In the genomic region with DNA sequence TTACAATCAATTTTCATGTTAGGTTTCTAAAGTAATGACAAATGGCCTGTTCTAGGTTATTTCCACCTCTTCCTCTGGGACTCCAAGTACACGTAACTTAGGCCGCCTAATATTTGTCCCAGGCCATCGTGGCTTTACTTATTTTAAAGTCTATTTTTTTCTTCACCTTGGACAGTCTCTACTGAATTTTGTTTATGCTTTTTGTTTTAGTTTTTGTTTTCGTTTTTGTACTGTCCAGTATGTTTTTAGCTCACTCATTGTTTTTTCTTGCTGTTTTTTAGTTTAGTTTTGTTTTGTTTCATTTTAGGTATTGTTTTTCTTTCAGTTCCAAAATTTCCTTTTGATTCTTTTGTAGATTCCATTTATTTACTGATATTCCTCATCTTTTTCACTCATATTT, we compare ENCODE assay signal across 25 cellular contexts.
DNase-seq lines count a peak whose midpoint lies in the region; ATAC-seq and TF ChIP-seq lines count a peak whose summit lies in the region.
"Had no signal": no experiment of that assay in that cellular context is flagged by ENCODE, and none has a peak within 500 bp of the region (broad histone marks: within the 10 kb centered on the region; RNA-seq: fewer than 3 reads in every experiment).

No MANE protein-coding gene starts in this region.

- ATAC-seq in GM18867 (IDR thresholded peaks at IDR 0.05; ENCODE audit: unreplicated experiment) (peak; percentile 48), HG02571 (IDR thresholded peaks at IDR 0.05; ENCODE audit: unreplicated experiment) (peak; percentile 43), GM21825 (IDR thresholded peaks at IDR 0.05; ENCODE audit: unreplicated experiment) (no peak)
- ATAC-seq: GM23338 had no signal

- intact Hi-C loops in vagina (cut with DNase I): no loop called here

- peak overlapping the region; percentile 33 for H2AFZ ChIP-seq in neural progenitor cell (replicated peaks)
- H2AFZ ChIP-seq: GM23338 had no signal

- H3K36me3 ChIP-seq in neural progenitor cell: no peaks in the 10 kb centered on the region
- no peaks in the 10 kb centered on the region for H3K36me3 ChIP-seq in vagina
- H3K36me3 ChIP-seq in Peyer's patch: no peaks in the 10 kb centered on the region

- H3K4me2 ChIP-seq in neural progenitor cell: no peak overlapping the region
- H3K4me2 ChIP-seq: GM23338 had no signal

- H3K36me3 Mint-ChIP-seq in neural progenitor cell: no peaks in the 10 kb centered on the region
- H3K36me3 Mint-ChIP-seq: CD8-positive, alpha-beta memory T cell had no signal

- no peaks in the 10 kb centered on the region for H3K4me1 ChIP-seq in neural progenitor cell
- H3K4me1 ChIP-seq in vagina: no peaks in the 10 kb centered on the region
- no peaks in the 10 kb centered on the region for H3K4me1 ChIP-seq in Peyer's patch

- no peaks in the 10 kb centered on the region for H3K9me3 ChIP-seq in neural progenitor cell (ENCODE audit: low read depth)
- H3K9me3 ChIP-seq in vagina: no peaks in the 10 kb centered on the region
- no peaks in the 10 kb centered on the region for H3K9me3 ChIP-seq in Peyer's patch

- H3K9ac ChIP-seq in neural progenitor cell: no peak overlapping the region

- H3K4me3 ChIP-seq in neural progenitor cell (no peak overlapping the region), vagina (no peak overlapping the region), Peyer's patch (no peak overlapping the region)
- H3K4me3 ChIP-seq: GM23338 had no signal

- H3K27me3 Mint-ChIP-seq in neural progenitor cell (ENCODE audit: insufficient read depth, low read depth): no peaks in the 10 kb centered on the region
- H3K27me3 Mint-ChIP-seq: B cell; CD8-positive, alpha-beta memory T cell had no signal

- H3K9me3 Mint-ChIP-seq in neural progenitor cell: no peaks in the 10 kb centered on the region
- H3K9me3 Mint-ChIP-seq: GM23338, H9 had no signal

- DNase-seq in OCI-M1 (lab: John Stamatoyannopoulos, UW): peak; percentile 25
- DNase-seq in neural progenitor cell (ENCODE audit: low spot score): no peak
- no peak for DNase-seq in vagina (ENCODE audit: extremely low spot score in 2 of 2)
- no peak for DNase-seq in Peyer's patch
- DNase-seq in NCI-H748 (lab: John Stamatoyannopoulos, UW; ENCODE audit: unreplicated experiment): no peak
- DNase-seq: Calu3; CD8-positive, alpha-beta memory T cell; DND-41; H9; NCI-H1092; NCI-H1417 treated with DMSO at 0.1 percent for 48 hours; NCI-H187; NCI-H2171 treated with DMSO at 0.1 percent for 48 hours; NCI-H345; NCI-H510A treated with DMSO at 0.1 percent for 48 hours; NCI-H774; NK-92 treated with Interleukin-12 subunit alpha and Interleukin-12 subunit beta, amount 100 ng/mL, for 24 hours; SHP77 had no signal

- H3F3A ChIP-seq in neural progenitor cell (ENCODE audit: low read depth): no peaks in the 10 kb centered on the region

- no peak overlapping the region for H3K27ac ChIP-seq in neural progenitor cell
- H3K27ac ChIP-seq in vagina: no peak overlapping the region
- H3K27ac ChIP-seq in Peyer's patch: no peak overlapping the region
- H3K27ac ChIP-seq: C4-2B, RWPE1 had no signal

- no peaks in the 10 kb centered on the region for H3K79me2 ChIP-seq in neural progenitor cell (ENCODE audit: low read depth)

- TF ChIP-seq CTCF in neural progenitor cell (IDR thresholded peaks at IDR 0.05): no peak
- no peak for TF ChIP-seq CTCF in vagina (IDR thresholded peaks at IDR 0.05)
- no peak for TF ChIP-seq CTCF in Peyer's patch (IDR thresholded peaks at IDR 0.05)

- H3K4me1 Mint-ChIP-seq in neural progenitor cell: no peaks in the 10 kb centered on the region
- H3K4me1 Mint-ChIP-seq: B cell; CD8-positive, alpha-beta memory T cell; GM23338; H9 had no signal

- no peak for TF ChIP-seq POLR2A in vagina (IDR thresholded peaks at IDR 0.05)
- no peak for TF ChIP-seq POLR2A in Peyer's patch (IDR thresholded peaks at IDR 0.05)

- no peaks in the 10 kb centered on the region for H4K20me1 ChIP-seq in neural progenitor cell (ENCODE audit: low read depth)

- H3K4me3 Mint-ChIP-seq in neural progenitor cell: no peak overlapping the region
- H3K4me3 Mint-ChIP-seq: B cell; CD8-positive, alpha-beta memory T cell; GM23338; H9 had no signal

- H3K27me3 ChIP-seq in neural progenitor cell: no peaks in the 10 kb centered on the region
- H3K27me3 ChIP-seq in vagina: no peaks in the 10 kb centered on the region
- no peaks in the 10 kb centered on the region for H3K27me3 ChIP-seq in Peyer's patch

- H3K27ac Mint-ChIP-seq in neural progenitor cell: no peak overlapping the region
- H3K27ac Mint-ChIP-seq: B cell; CD8-positive, alpha-beta memory T cell; GM23338; H9 had no signal
